In the genomic region with DNA sequence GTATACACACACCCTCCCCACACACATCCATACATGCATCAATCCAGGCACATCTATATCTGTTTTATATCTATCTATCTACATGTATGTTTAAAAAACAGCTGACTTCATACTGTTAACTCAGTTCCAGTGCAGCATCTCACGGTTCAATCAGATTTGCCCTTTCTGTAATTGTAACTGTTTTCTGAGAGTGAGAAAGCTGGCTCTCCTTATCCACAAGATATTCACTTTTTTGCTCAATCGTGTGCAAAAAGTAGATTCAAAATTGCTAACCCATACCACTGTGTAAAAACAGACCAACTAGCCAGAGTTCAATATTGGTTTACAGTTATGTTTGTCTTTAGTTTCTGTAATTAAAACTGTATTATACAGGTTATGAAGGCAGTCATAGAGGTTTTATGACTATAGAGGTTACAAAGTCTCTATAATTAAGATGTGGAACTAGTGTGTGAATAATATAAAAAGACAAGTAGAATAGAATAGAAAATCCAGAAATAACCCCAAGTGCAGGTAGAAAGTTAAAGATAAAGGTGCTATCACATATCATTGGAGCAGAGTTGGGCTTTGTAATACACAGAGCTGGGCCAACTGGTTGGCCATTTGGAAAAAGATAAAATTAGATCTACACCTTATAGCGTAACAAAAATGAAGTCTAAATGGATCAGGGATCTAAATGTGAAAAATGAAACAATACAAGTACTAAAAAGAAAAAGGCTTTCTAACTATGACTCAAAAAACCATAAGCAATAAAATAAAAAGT, we compare ENCODE assay signal across 1 cellular context.
TF ChIP-seq lines count a peak whose summit lies in the region.

No MANE protein-coding gene starts in this region.

TF ChIP-seq in WTC11, 78 proteins besides CTCF, POLR2A, EP300 and RAD21 (continued from another document):
- TF ChIP-seq NFE2L1 (CRISPR knock-in tag; IDR thresholded peaks at IDR 0.05): no peak
- TF ChIP-seq, protein P1, sequence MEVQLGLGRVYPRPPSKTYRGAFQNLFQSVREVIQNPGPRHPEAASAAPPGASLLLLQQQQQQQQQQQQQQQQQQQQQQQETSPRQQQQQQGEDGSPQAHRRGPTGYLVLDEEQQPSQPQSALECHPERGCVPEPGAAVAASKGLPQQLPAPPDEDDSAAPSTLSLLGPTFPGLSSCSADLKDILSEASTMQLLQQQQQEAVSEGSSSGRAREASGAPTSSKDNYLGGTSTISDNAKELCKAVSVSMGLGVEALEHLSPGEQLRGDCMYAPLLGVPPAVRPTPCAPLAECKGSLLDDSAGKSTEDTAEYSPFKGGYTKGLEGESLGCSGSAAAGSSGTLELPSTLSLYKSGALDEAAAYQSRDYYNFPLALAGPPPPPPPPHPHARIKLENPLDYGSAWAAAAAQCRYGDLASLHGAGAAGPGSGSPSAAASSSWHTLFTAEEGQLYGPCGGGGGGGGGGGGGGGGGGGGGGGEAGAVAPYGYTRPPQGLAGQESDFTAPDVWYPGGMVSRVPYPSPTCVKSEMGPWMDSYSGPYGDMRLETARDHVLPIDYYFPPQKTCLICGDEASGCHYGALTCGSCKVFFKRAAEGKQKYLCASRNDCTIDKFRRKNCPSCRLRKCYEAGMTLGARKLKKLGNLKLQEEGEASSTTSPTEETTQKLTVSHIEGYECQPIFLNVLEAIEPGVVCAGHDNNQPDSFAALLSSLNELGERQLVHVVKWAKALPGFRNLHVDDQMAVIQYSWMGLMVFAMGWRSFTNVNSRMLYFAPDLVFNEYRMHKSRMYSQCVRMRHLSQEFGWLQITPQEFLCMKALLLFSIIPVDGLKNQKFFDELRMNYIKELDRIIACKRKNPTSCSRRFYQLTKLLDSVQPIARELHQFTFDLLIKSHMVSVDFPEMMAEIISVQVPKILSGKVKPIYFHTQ (CRISPR knock-in tag; IDR thresholded peaks at IDR 0.05): no peak
- TF ChIP-seq ATF1 (CRISPR knock-in tag; IDR thresholded peaks at IDR 0.05): no peak
